ENCODE assay signal across 15 cellular contexts in the genomic region with DNA sequence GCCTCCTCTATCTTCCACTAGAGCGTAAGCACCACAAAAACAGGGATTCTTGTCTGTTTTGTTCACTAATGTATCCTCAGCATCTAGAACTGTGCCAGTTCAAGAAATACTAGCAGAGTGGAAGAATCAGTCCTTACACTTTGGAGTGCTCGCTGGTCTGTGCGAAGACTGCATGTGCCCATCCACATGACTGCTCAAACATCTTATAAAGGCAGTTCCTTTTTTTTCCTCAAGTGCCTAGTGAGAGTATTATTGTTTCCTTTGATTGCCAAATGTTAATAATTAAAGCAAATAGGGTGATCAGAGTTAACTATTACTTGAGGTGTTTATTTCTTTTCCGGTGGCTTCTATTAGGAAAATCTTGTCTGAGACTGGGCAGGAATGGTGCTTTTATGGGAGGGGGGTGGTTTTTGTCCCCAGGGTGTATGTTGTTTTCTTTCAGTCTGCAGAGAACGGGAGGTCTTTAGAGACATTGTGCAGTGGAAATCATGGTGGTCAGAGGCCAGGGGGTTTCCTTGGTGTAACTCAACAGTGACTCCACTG. TPM values are rescaled to one million over a fixed set of nuclear protein-coding genes. Genes with fewer than 3 reads are reported as not detected.
"Had no signal": no experiment of that assay in that cellular context is flagged by ENCODE, and none has a peak within 500 bp of the region (broad histone marks: within the 10 kb centered on the region; RNA-seq: fewer than 3 reads in every experiment).

No MANE protein-coding gene starts in this region.

- H3K27me3 ChIP-seq: brain microvascular endothelial cell, dorsolateral prefrontal cortex, ovary, testis, vagina had no signal

- ATAC-seq: natural killer cell; stimulated activated naive CD8-positive, alpha-beta T cell treated with anti-CD3 and anti-CD28 coated beads, Interleukin-15, amount 100 ng/mL, for 72 hours had no signal

- H3K36me3 Mint-ChIP-seq: activated naive CD4-positive, alpha-beta T cell treated with anti-CD3 and anti-CD28 coated beads, Interleukin-2, amount 50 U/mL, for 24 hours; natural killer cell had no signal

- H3K27me3 Mint-ChIP-seq: activated naive CD4-positive, alpha-beta T cell treated with anti-CD3 and anti-CD28 coated beads, Interleukin-2, amount 50 U/mL, for 24 hours; stimulated activated naive CD8-positive, alpha-beta T cell treated with anti-CD3 and anti-CD28 coated beads, Interleukin-15, amount 100 ng/mL, for 72 hours had no signal

- H3K9me3 Mint-ChIP-seq: activated naive CD4-positive, alpha-beta T cell treated with anti-CD3 and anti-CD28 coated beads, Interleukin-2, amount 50 U/mL, for 24 hours; natural killer cell had no signal

- H3K36me3 ChIP-seq: brain microvascular endothelial cell, left ventricle myocardium inferior, ovary, vagina had no signal

- H3K9me3 ChIP-seq: left ventricle myocardium inferior, ovary, testis, vagina had no signal

- H3K27ac Mint-ChIP-seq: natural killer cell had no signal

- H3K4me3 Mint-ChIP-seq: activated naive CD4-positive, alpha-beta T cell treated with anti-CD3 and anti-CD28 coated beads, Interleukin-2, amount 50 U/mL, for 24 hours; natural killer cell; stimulated activated naive CD8-positive, alpha-beta T cell treated with anti-CD3 and anti-CD28 coated beads, Interleukin-15, amount 100 ng/mL, for 72 hours had no signal

- H3K27ac ChIP-seq: brain microvascular endothelial cell, dorsolateral prefrontal cortex, left ventricle myocardium inferior, ovary, testis, vagina had no signal

- H3K4me1 Mint-ChIP-seq: activated naive CD4-positive, alpha-beta T cell treated with anti-CD3 and anti-CD28 coated beads, Interleukin-2, amount 50 U/mL, for 24 hours; natural killer cell; stimulated activated naive CD8-positive, alpha-beta T cell treated with anti-CD3 and anti-CD28 coated beads, Interleukin-15, amount 100 ng/mL, for 72 hours had no signal

- H3K4me1 ChIP-seq: testis had no signal

- H3K4me3 ChIP-seq: dorsolateral prefrontal cortex, left ventricle myocardium inferior, ovary, testis, vagina had no signal

- DNase-seq: activated CD4-positive, alpha-beta T cell treated with anti-CD3 and anti-CD28 coated beads, Interleukin-2, amount 50 U/mL, for 1 hour; activated effector memory CD4-positive, alpha-beta T cell treated with Interleukin-2 at 50 U/mL for 16 hours; brain microvascular endothelial cell; cerebellar nuclear complex; dorsolateral prefrontal cortex; left ventricle myocardium inferior; natural killer cell; ovary; stimulated activated CD4-positive, alpha-beta T cell treated with anti-CD3 and anti-CD28 coated beads, Interleukin-4, amount 100 ng/mL, for 4 hours; stimulated activated naive CD8-positive, alpha-beta T cell treated with anti-CD3 and anti-CD28 coated beads, Interleukin-15, amount 100 ng/mL, for 72 hours; testis had no signal

RNA-seq across cellular contexts. Expression of a gene that starts 45.6 kb away (rescaled TPM):
- total RNA-seq: activated CD8-positive, alpha-beta memory T cell treated with anti-CD3 and anti-CD28 coated beads for 36 hours; dorsolateral prefrontal cortex; natural killer cell; T-helper 2 cell treated with Interferon-gamma antibody and Interleukin-4, amounts not matched to agents 100 ng/mL and 5 ng/mL, for 36 hours had no signal
